Comparison of ENCODE assay signal across 7 cellular contexts in the genomic region with DNA sequence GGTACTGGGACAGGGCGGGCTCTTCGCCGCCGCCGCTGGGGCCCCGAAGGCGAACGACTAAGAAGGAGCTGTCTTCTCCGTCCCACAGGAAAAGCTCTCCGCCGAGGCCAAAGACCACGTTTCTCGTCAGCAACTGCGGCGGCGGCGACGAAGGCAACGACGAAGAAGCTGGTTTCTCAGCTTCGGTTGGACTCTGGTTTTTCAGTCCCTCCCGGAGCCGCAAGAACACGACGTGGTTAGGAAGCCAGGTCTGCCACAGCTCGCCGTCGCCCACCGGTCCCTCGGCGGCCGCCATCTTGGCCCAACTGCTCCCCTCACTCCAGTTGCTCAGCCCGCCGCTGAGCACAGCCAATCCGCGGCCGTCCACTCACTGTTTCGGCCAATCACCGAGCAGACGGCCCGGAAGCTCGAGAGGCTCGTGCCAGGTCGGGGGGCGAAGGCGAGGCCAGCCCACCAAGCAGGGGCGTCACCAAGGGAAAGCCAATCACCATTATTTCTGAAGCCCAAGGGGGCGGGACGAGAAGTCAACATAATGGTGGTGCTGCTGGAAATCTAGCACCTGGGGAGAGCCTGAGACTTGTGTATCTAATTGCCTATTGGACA. TPM values are rescaled to one million over a fixed set of nuclear protein-coding genes. Genes with fewer than 3 reads are reported as not detected.
A peak's percentile ranks its signal among the peaks of the same experiment; 100 is the strongest.
DNase-seq lines count a peak whose midpoint lies in the region; ATAC-seq and TF ChIP-seq lines count a peak whose summit lies in the region.

TSS of gene NUP88 (minus strand) at position 307 of the 603 bp plus-strand sequence. CDS start at position 295, 12 bp downstream.

- H4K20me1 ChIP-seq in hepatocyte (ENCODE audit: insufficient read depth, poor library complexity, severe bottlenecking), result no peaks in the 10 kb centered on the region

- H3K9me3 ChIP-seq in hepatocyte (ENCODE audit: low read depth), result no peaks in the 10 kb centered on the region

- DNase-seq in NCI-H2081 (lab: John Stamatoyannopoulos, UW) (peak; percentile 92 to 96), T1000 (lab: John Stamatoyannopoulos, UW) (peak; percentile 97), astrocyte of the hippocampus (ENCODE audit: low read depth, low spot score) (peak; percentile 99), hepatocyte (ENCODE audit: low spot score) (peak; percentile 98), retina (peak; percentile 99)

- no peaks in the 10 kb centered on the region for H3K36me3 ChIP-seq in hepatocyte (replicated peaks; ENCODE audit: insufficient read depth, low read depth)

- peak within 1 kb of the TSS; percentile 59 for H3K4me3 ChIP-seq in hepatocyte

- peak within 1 kb of the TSS; percentile 45 for H2AFZ ChIP-seq in hepatocyte

- no peaks in the 10 kb centered on the region for H3K9me2 ChIP-seq in hepatocyte (replicated peaks; ENCODE audit: insufficient read depth)

- H3K4me1 ChIP-seq in hepatocyte (ENCODE audit: insufficient read depth), result peaks cover 23% of the 10 kb centered on the region

- peak within 1 kb of the TSS; percentile 97 for H3K27ac ChIP-seq in hepatocyte

- no peak for TF ChIP-seq CTCF in hepatocyte (IDR thresholded peaks at IDR 0.05; ENCODE audit: poor library complexity)

- ATAC-seq in GM18508 (IDR thresholded peaks at IDR 0.05; ENCODE audit: insufficient read depth, unreplicated experiment), result peak; percentile 43
- ATAC-seq in HG03025 (IDR thresholded peaks at IDR 0.05; ENCODE audit: low FRiP score, unreplicated experiment), result peak; percentile 89

- peak within 1 kb of the TSS; percentile 90 for H3K4me2 ChIP-seq in hepatocyte

- no peaks in the 10 kb centered on the region for H3K27me3 ChIP-seq in hepatocyte

- H3K79me2 ChIP-seq in hepatocyte, result peaks cover 81% of the 10 kb centered on the region

- WGBS in hepatocyte (ENCODE audit: low lambda C conversion rate, missing lambda C conversion rate), result under 1% methylated on average over 49 of the region's 49 CpGs

RNA-seq across cellular contexts. Expression of gene NUP88, which starts in this region (rescaled TPM):
- 56.6 and 65.2 TPM in 2 replicates for total RNA-seq in hepatocyte
- polyA plus RNA-seq in hepatocyte, result 38.0 and 50.8 TPM in 2 replicates

Comparison
In these comparisons a context has a peak if more than half of its experiments do, and no peak if none do; other contexts are left out.
1. Peak in every context shown above with its lines: DNase-seq, ATAC-seq, H3K4me3 ChIP-seq and H3K27ac ChIP-seq.